ENCODE assay signal across 33 cellular contexts in the genomic region with DNA sequence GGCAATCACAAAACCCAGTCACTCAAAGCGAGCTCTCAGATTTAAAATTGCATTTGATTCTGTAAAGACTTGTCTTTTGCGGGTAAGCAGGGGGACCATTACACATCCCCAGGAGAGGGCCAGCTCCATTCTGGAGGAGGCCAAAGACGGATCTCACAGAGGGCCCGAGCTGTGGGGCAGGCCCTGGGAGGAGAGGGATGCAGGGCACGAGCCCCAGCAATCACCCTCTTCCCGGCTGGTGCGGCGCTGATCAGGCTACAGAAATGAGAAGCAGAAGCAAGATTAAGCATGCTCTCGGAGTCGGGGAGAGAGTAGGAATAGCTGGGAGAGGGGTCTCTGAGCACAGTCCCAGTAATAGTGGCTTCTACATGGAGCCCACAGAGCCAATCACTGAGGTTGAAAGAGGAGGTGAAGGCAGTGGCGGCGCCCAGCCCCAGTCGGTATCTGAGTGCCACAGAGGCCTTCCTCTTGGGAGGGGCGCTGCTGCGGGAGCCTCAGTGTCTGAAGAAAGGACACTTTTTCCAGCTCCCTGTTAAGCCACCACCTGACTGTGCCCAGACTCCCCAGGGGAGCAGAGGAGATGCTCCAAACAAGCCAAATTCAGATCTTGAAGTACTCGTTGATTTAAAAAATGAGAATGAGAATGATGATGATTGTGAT. TPM values are rescaled to one million over a fixed set of nuclear protein-coding genes. Genes with fewer than 3 reads are reported as not detected.
"Had no signal": no experiment of that assay in that cellular context is flagged by ENCODE, and none has a peak within 500 bp of the region (broad histone marks: within the 10 kb centered on the region; RNA-seq: fewer than 3 reads in every experiment).

No MANE protein-coding gene starts in this region.

- H3K4me1 Mint-ChIP-seq: activated naive CD8-positive, alpha-beta T cell treated with anti-CD3 and anti-CD28 coated beads for 36 hours; activated T-helper 17 cell treated with anti-CD3 and anti-CD28 coated beads, Interleukin-2, amount 50 U/mL, for 72 hours; central memory CD8-positive, alpha-beta T cell; T-cell; T-helper 17 cell had no signal

- H3K9me3 ChIP-seq: ascending aorta, Peyer's patch had no signal

- DNase-seq: activated CD4-positive, alpha-beta T cell treated with anti-CD3 and anti-CD28 coated beads for 1 hour; activated CD4-positive, alpha-beta T cell treated with anti-CD3 and anti-CD28 coated beads for 48 hours; activated CD4-positive, CD25-positive, alpha-beta regulatory T cell; activated CD8-positive, alpha-beta T cell treated with anti-CD3 and anti-CD28 coated beads for 36 hours; activated naive CD4-positive, alpha-beta T cell; activated naive CD4-positive, alpha-beta T cell treated with anti-CD3 and anti-CD28 coated beads, Interleukin-2, amount 50 U/mL, for 16 hours; activated naive CD8-positive, alpha-beta T cell treated with anti-CD3 and anti-CD28 coated beads for 36 hours; activated T-cell treated with anti-CD3 and anti-CD28 coated beads, Interleukin-2, amount 50 U/mL, for 1 hour; activated T-cell treated with anti-CD3 and anti-CD28 coated beads, Interleukin-2, amount 50 U/mL, for 72 hours; amniotic stem cell; MM.1S; MV-4-11; NCI-H1092; NCI-H1436 treated with DMSO at 0.1 percent for 48 hours; NCI-H1694 treated with DMSO at 0.1 percent for 48 hours; NCI-H2029; NCI-H510A; NCI-H526; NCI-H748 treated with DMSO at 0.1 percent for 48 hours; NK-92 treated with Interleukin-12 subunit alpha and Interleukin-12 subunit beta, amount 100 ng/mL, for 24 hours; PC-3; RPMI8226; SIG-M5; T-cell; T-helper 17 cell had no signal

- H3K4me3 Mint-ChIP-seq: activated CD8-positive, alpha-beta T cell treated with anti-CD3 and anti-CD28 coated beads for 36 hours; activated naive CD8-positive, alpha-beta T cell treated with anti-CD3 and anti-CD28 coated beads for 36 hours; activated T-cell treated with anti-CD3 and anti-CD28 coated beads, Interleukin-2, amount 50 U/mL, for 72 hours; activated T-helper 17 cell treated with anti-CD3 and anti-CD28 coated beads, Interleukin-2, amount 50 U/mL, for 72 hours; central memory CD8-positive, alpha-beta T cell; T-cell; T-helper 17 cell had no signal

- H3K27ac ChIP-seq: ascending aorta, cardiac muscle cell, Peyer's patch, VCaP had no signal

- ATAC-seq: activated CD8-positive, alpha-beta T cell treated with anti-CD3 and anti-CD28 coated beads for 36 hours; activated T-cell treated with anti-CD3 and anti-CD28 coated beads, Interleukin-2, amount 50 U/mL, for 72 hours; activated T-helper 17 cell treated with anti-CD3 and anti-CD28 coated beads, Interleukin-2, amount 50 U/mL, for 72 hours; PC-3; SK-N-SH treated with all-trans-retinoic acid at 6 μM for 48 hours; T-cell; T-helper 17 cell had no signal

- H3K4me3 ChIP-seq: ascending aorta, cardiac muscle cell, Peyer's patch had no signal

- H3K4me1 ChIP-seq: ascending aorta, Peyer's patch had no signal

- H3K36me3 Mint-ChIP-seq: activated naive CD8-positive, alpha-beta T cell treated with anti-CD3 and anti-CD28 coated beads for 36 hours; T-cell had no signal

- H3K27me3 ChIP-seq: ascending aorta, cardiac muscle cell, Peyer's patch had no signal

- H3K9me3 Mint-ChIP-seq: activated CD8-positive, alpha-beta T cell treated with anti-CD3 and anti-CD28 coated beads for 36 hours; activated naive CD8-positive, alpha-beta T cell treated with anti-CD3 and anti-CD28 coated beads for 36 hours; activated T-cell treated with anti-CD3 and anti-CD28 coated beads, Interleukin-2, amount 50 U/mL, for 72 hours; activated T-helper 17 cell treated with anti-CD3 and anti-CD28 coated beads, Interleukin-2, amount 50 U/mL, for 72 hours; central memory CD8-positive, alpha-beta T cell; T-cell had no signal

- H3K27ac Mint-ChIP-seq: activated CD8-positive, alpha-beta T cell treated with anti-CD3 and anti-CD28 coated beads for 36 hours; activated naive CD8-positive, alpha-beta T cell treated with anti-CD3 and anti-CD28 coated beads for 36 hours; activated T-cell treated with anti-CD3 and anti-CD28 coated beads, Interleukin-2, amount 50 U/mL, for 72 hours; activated T-helper 17 cell treated with anti-CD3 and anti-CD28 coated beads, Interleukin-2, amount 50 U/mL, for 72 hours; T-cell; T-helper 17 cell had no signal

RNA-seq across cellular contexts. Expression of a gene that starts 7.1 kb away (rescaled TPM):
- total RNA-seq: activated CD8-positive, alpha-beta memory T cell treated with anti-CD3 and anti-CD28 coated beads for 36 hours; activated CD8-positive, alpha-beta T cell treated with anti-CD3 and anti-CD28 coated beads for 36 hours; activated naive CD8-positive, alpha-beta T cell treated with anti-CD3 and anti-CD28 coated beads for 36 hours; activated T-cell treated with anti-CD3 and anti-CD28 coated beads, Interleukin-2, amount 50 U/mL, for 72 hours had no signal
